9 cellular contexts compared by ENCODE assay signal in the genomic region with DNA sequence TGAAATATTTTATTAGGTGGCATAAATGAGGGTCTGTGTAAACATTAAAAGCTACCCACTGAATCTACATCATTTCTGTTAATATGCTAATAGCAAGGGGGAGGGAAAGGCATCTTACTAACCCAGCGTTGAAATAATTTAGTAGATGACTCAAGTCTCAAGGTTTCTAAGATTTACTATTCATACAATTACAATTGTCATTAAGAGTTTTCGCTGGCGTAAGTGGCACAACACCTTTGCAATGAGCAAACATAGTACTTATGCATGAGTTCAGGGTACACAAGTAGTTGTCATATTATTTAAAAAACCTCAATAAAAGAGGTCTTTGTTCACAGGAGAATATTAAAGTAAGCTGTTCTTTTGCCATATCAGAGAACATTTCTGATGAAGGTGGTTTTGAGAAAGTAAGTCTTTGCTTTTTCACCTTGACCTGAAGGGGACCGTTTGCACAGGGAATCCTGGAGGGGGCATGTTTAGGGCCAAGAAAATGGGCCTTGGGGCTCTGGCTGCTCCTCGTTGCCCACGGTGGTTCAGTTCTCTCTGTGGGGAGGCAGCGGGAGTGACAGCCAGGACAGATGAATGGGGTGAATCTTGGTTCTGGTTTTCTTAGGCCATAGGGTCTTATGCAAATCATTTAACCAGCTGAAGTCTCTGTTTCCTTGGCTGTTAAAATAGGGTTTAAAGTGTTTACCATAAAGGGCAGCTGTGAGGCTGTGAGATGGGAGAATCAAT. TPM values are rescaled to one million over a fixed set of nuclear protein-coding genes. Genes with fewer than 3 reads are reported as not detected.
DNase-seq lines count a peak whose midpoint lies in the region; ATAC-seq and TF ChIP-seq lines count a peak whose summit lies in the region.
"Had no signal": no experiment of that assay in that cellular context is flagged by ENCODE, and none has a peak within 500 bp of the region (broad histone marks: within the 10 kb centered on the region; RNA-seq: fewer than 3 reads in every experiment).

No MANE protein-coding gene starts in this region.

- peak overlapping the region; percentile 82 for H3K9ac ChIP-seq in SK-N-MC (ENCODE audit: insufficient read length)

- peak; percentile 74 for DNase-seq in activated CD4-positive, alpha-beta T cell treated with anti-CD3 and anti-CD28 coated beads, Interleukin-2, amount 10 ng/mL, durations not matched to agents 24 days and 14 days
- DNase-seq in activated CD4-positive, alpha-beta T cell treated with anti-CD3 and anti-CD28 coated beads for 4 hours: no peak
- DNase-seq in SK-N-MC (ENCODE audit: low read depth, low spot score): no peak
- DNase-seq in stimulated activated effector memory CD8-positive, alpha-beta T cell treated with anti-CD3 and anti-CD28 coated beads, Interleukin-12 subunit alpha, Interleukin-12 subunit beta, amount 100 ng/mL, for 72 hours (ENCODE audit: low spot score in 2 of 2): peak in 1 of 2 donors; percentile 51
- no peak for DNase-seq in psoas muscle
- DNase-seq in hypothalamus (lab: John Stamatoyannopoulos, UW): no peak
- no peak for DNase-seq in Calu3
- DNase-seq: stimulated activated CD4-positive, alpha-beta T cell treated with anti-CD3 and anti-CD28 coated beads, Interleukin-2, amount 100 ng/mL, for 24 hours had no signal

- no peaks in the 10 kb centered on the region for H3K4me1 ChIP-seq in psoas muscle

- intact Hi-C loops in activated CD4-positive, alpha-beta T cell treated with anti-CD3 and anti-CD28 coated beads, Interleukin-2, amount 10 ng/mL, durations not matched to agents 24 days and 14 days (cut with micrococcal nuclease): loop anchor here (2.0 to 10.0 kb wide), 2 partner anchors 14 to 838 kb away; no protein-coding TSS in a partner anchor
- intact Hi-C loops in psoas muscle (cut with DNase I) (no loop called here), Calu3 (cut with micrococcal nuclease; ENCODE audit: unreplicated experiment) (no loop called here)

- no peaks in the 10 kb centered on the region for H3K9me3 ChIP-seq in SK-N-MC (ENCODE audit: low read depth, low read length)
- no peaks in the 10 kb centered on the region for H3K9me3 ChIP-seq in psoas muscle

- 75 to 84% (median 75%) methylated on average over 7 of the region's 7 CpGs for WGBS in psoas muscle, 3 donors

- BruUV-seq in Calu3 (replicated peaks; lab: Mats Ljungman, UMichigan): no TSS peak

- H3K4me1 Mint-ChIP-seq in activated CD4-positive, alpha-beta T cell treated with anti-CD3 and anti-CD28 coated beads, Interleukin-2, amount 10 ng/mL, durations not matched to agents 24 days and 14 days: peaks cover 73% of the 10 kb centered on the region
- H3K4me1 Mint-ChIP-seq in stimulated activated effector memory CD8-positive, alpha-beta T cell treated with anti-CD3 and anti-CD28 coated beads, Interleukin-12 subunit alpha, Interleukin-12 subunit beta, amount 100 ng/mL, for 72 hours: peaks cover 50% of the 10 kb centered on the region
- H3K4me1 Mint-ChIP-seq in Calu3 (ENCODE audit: low read depth, unreplicated experiment): peaks cover 14% of the 10 kb centered on the region

- peaks cover 0 to 5% (median 0%) of the 10 kb centered on the region in 3 donors for H3K27me3 ChIP-seq in psoas muscle (ENCODE audit: insufficient read depth in 3 of 3, low read length in 2 of 3)

- CTCF ChIA-PET in Calu3 (lab: Charles Lee): no interaction called here

- no peaks in the 10 kb centered on the region for H3K36me3 ChIP-seq in SK-N-MC (ENCODE audit: insufficient read depth, low read length)
- H3K36me3 ChIP-seq in psoas muscle (ENCODE audit: insufficient read depth in 1 of 2, low read depth in 1 of 2): no peaks in the 10 kb centered on the region

- peak overlapping the region; percentile 72 for H3K4me3 ChIP-seq in SK-N-MC
- no peak overlapping the region for H3K4me3 ChIP-seq in psoas muscle

- TF ChIP-seq CTCF in psoas muscle (IDR thresholded peaks at IDR 0.05) (no peak), Calu3 (IDR thresholded peaks at IDR 0.05; ENCODE audit: unreplicated experiment) (no peak)

- peak overlapping the region; percentile 94 for H3K27ac Mint-ChIP-seq in activated CD4-positive, alpha-beta T cell treated with anti-CD3 and anti-CD28 coated beads, Interleukin-2, amount 10 ng/mL, durations not matched to agents 24 days and 14 days
- peak overlapping the region; percentile 98 for H3K27ac Mint-ChIP-seq in stimulated activated effector memory CD8-positive, alpha-beta T cell treated with anti-CD3 and anti-CD28 coated beads, Interleukin-12 subunit alpha, Interleukin-12 subunit beta, amount 100 ng/mL, for 72 hours
- H3K27ac Mint-ChIP-seq in Calu3 (ENCODE audit: unreplicated experiment): no peak overlapping the region

- no peaks in the 10 kb centered on the region for H3K27me3 Mint-ChIP-seq in activated CD4-positive, alpha-beta T cell treated with anti-CD3 and anti-CD28 coated beads, Interleukin-2, amount 10 ng/mL, durations not matched to agents 24 days and 14 days
- H3K27me3 Mint-ChIP-seq in Calu3 (ENCODE audit: unreplicated experiment): no peaks in the 10 kb centered on the region

- H3K36me3 Mint-ChIP-seq in activated CD4-positive, alpha-beta T cell treated with anti-CD3 and anti-CD28 coated beads, Interleukin-2, amount 10 ng/mL, durations not matched to agents 24 days and 14 days (ENCODE audit: low read depth): peaks cover 7% of the 10 kb centered on the region
- H3K36me3 Mint-ChIP-seq in stimulated activated effector memory CD8-positive, alpha-beta T cell treated with anti-CD3 and anti-CD28 coated beads, Interleukin-12 subunit alpha, Interleukin-12 subunit beta, amount 100 ng/mL, for 72 hours: peaks cover 12% of the 10 kb centered on the region
- H3K36me3 Mint-ChIP-seq in Calu3 (ENCODE audit: insufficient read depth, unreplicated experiment): no peaks in the 10 kb centered on the region

- H3K27ac ChIP-seq in SK-N-MC: peak overlapping the region; percentile 99
- no peak overlapping the region for H3K27ac ChIP-seq in psoas muscle

- peak; percentile 25 for ATAC-seq in HG02610 (IDR thresholded peaks at IDR 0.05; ENCODE audit: unreplicated experiment)
- ATAC-seq in stimulated activated effector memory CD8-positive, alpha-beta T cell treated with anti-CD3 and anti-CD28 coated beads, Interleukin-12 subunit alpha, Interleukin-12 subunit beta, amount 100 ng/mL, for 72 hours: peak; percentile 35
- no peak for ATAC-seq in psoas muscle

- H3K4me3 Mint-ChIP-seq in activated CD4-positive, alpha-beta T cell treated with anti-CD3 and anti-CD28 coated beads, Interleukin-2, amount 10 ng/mL, durations not matched to agents 24 days and 14 days: peak overlapping the region; percentile 93
- H3K4me3 Mint-ChIP-seq in stimulated activated effector memory CD8-positive, alpha-beta T cell treated with anti-CD3 and anti-CD28 coated beads, Interleukin-12 subunit alpha, Interleukin-12 subunit beta, amount 100 ng/mL, for 72 hours: peak overlapping the region; percentile 96
- no peak overlapping the region for H3K4me3 Mint-ChIP-seq in Calu3 (ENCODE audit: low read depth, unreplicated experiment)

- H3K9me3 Mint-ChIP-seq in activated CD4-positive, alpha-beta T cell treated with anti-CD3 and anti-CD28 coated beads, Interleukin-2, amount 10 ng/mL, durations not matched to agents 24 days and 14 days: no peaks in the 10 kb centered on the region
- H3K9me3 Mint-ChIP-seq in stimulated activated effector memory CD8-positive, alpha-beta T cell treated with anti-CD3 and anti-CD28 coated beads, Interleukin-12 subunit alpha, Interleukin-12 subunit beta, amount 100 ng/mL, for 72 hours: no peaks in the 10 kb centered on the region
- H3K9me3 Mint-ChIP-seq in Calu3 (ENCODE audit: low read depth, unreplicated experiment): no peaks in the 10 kb centered on the region

RNA-seq across cellular contexts. Expression of gene RHOH, which starts 4.4 kb away (rescaled TPM):
- 98.1 and 107 TPM in 2 replicates for total RNA-seq in activated CD4-positive, alpha-beta T cell treated with anti-CD3 and anti-CD28 coated beads, Interleukin-2, amount 10 ng/mL, durations not matched to agents 24 days and 14 days
- total RNA-seq in psoas muscle (under 1 TPM in 3 of 4 donors, not detected in 1; 0.23 to 0.68 (median 0.30) TPM), Calu3 (2022) (not detected in 2 replicates)
- under 1 TPM; 0.04 to 0.15 (median 0.13) TPM for polyA plus RNA-seq in psoas muscle

Comparison
In these comparisons a context has a peak if more than half of its experiments do, and no peak if none do; other contexts are left out.
1. ATAC-seq: peak in HG02610 (single experiment) and stimulated activated effector memory CD8-positive, alpha-beta T cell treated with anti-CD3 and anti-CD28 coated beads, Interleukin-12 subunit alpha, Interleukin-12 subunit beta, amount 100 ng/mL, for 72 hours (single experiment); none in psoas muscle (0 of 4).
2. RNA of gene RHOH, which starts 4.4 kb away (total RNA-seq): 98.1 to 107 TPM in activated CD4-positive, alpha-beta T cell treated with anti-CD3 and anti-CD28 coated beads, Interleukin-2, amount 10 ng/mL, durations not matched to agents 24 days and 14 days; 0.23 to 0.68 TPM in psoas muscle and not detected in Calu3; every median in the first group is over 10 times any median in the second.